ENCODE assay signal across 1 cellular context in genomic region chr3:141230293-141230692, GRCh38.
TF ChIP-seq lines count a peak whose summit lies in the region.

No MANE protein-coding gene starts in this region.

TF ChIP-seq in HepG2, 621 proteins besides CTCF, POLR2A, EP300 and RAD21:
- no peak for TF ChIP-seq KDM3A (CRISPR knock-in tag; IDR thresholded peaks at IDR 0.05; ENCODE audit: low read depth)
- no peak for TF ChIP-seq ZNF33B (CRISPR knock-in tag; IDR thresholded peaks at IDR 0.05)
- TF ChIP-seq SRSF4 (IDR thresholded peaks at IDR 0.05; ENCODE audit: low read depth, low read length, poor library complexity, severe bottlenecking) = no peak
- no peak for TF ChIP-seq PLRG1 (conservative IDR thresholded peaks at IDR 0.05)
- TF ChIP-seq CREM (IDR thresholded peaks at IDR 0.05) = no peak
- no peak for TF ChIP-seq CREM (CRISPR knock-in tag; IDR thresholded peaks at IDR 0.05)
- TF ChIP-seq PATZ1 (CRISPR knock-in tag; IDR thresholded peaks at IDR 0.05) = no peak
- TF ChIP-seq ZNF317 (CRISPR knock-in tag; IDR thresholded peaks at IDR 0.05) = no peak
- no peak for TF ChIP-seq ZNF713 (CRISPR knock-in tag; IDR thresholded peaks at IDR 0.05)
